Comparison of ENCODE assay signal across 9 cellular contexts in the genomic region with DNA sequence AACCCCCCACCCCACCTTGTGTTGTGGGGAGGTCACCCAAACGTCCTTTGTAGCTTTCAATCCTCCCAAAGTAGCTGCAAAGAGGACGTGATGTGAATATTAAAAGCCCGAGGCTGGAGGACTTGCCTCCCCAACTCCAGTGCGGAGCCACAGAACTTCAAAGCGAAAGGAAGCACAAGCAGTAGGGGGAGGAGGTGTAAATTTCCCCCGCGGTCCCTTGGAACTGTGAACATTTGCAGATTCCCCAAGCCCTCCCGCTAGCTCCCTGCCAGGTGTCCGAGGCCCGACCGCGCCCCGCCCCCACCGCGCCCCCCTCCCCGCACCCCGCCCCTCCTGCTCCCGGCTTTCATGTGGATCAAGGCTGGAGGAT. TPM values are rescaled to one million over a fixed set of nuclear protein-coding genes. Genes with fewer than 3 reads are reported as not detected.
A peak's percentile ranks its signal among the peaks of the same experiment; 100 is the strongest.
DNase-seq lines count a peak whose midpoint lies in the region; ATAC-seq and TF ChIP-seq lines count a peak whose summit lies in the region.
"Had no signal": no experiment of that assay in that cellular context is flagged by ENCODE, and none has a peak within 500 bp of the region (broad histone marks: within the 10 kb centered on the region; RNA-seq: fewer than 3 reads in every experiment).

No MANE protein-coding gene starts in this region.

- H3K27ac Mint-ChIP-seq in CD14-positive monocyte (peak overlapping the region in 2 of 7 donors; percentile 9 to 43), endothelial cell (ENCODE audit: unreplicated experiment) (no peak overlapping the region), neural crest cell (ENCODE audit: unreplicated experiment) (peak overlapping the region; percentile 81)

- peak overlapping the region; percentile 72 to 91 for H3K4me3 Mint-ChIP-seq in CD14-positive monocyte
- H3K4me3 Mint-ChIP-seq in endothelial cell (ENCODE audit: unreplicated experiment): peak overlapping the region; percentile 86
- peak overlapping the region; percentile 87 for H3K4me3 Mint-ChIP-seq in neural crest cell

- H3K27me3 Mint-ChIP-seq in CD14-positive monocyte (ENCODE audit: low read depth in 3 of 3) (peaks cover 13 to 23% (median 22%) of the 10 kb centered on the region in 3 donors), endothelial cell (ENCODE audit: unreplicated experiment) (peaks cover 7% of the 10 kb centered on the region), neural crest cell (ENCODE audit: low read depth) (peaks cover 7% of the 10 kb centered on the region)

- no peak for ATAC-seq in HG02571 (IDR thresholded peaks at IDR 0.05; ENCODE audit: unreplicated experiment)

- H3K4me1 Mint-ChIP-seq in CD14-positive monocyte (peaks cover 21% of the 10 kb centered on the region), endothelial cell (ENCODE audit: unreplicated experiment) (peaks cover 6% of the 10 kb centered on the region), neural crest cell (peaks cover 64% of the 10 kb centered on the region)

- H3K9me3 Mint-ChIP-seq in CD14-positive monocyte (peaks cover 0 to 2% (median 0%) of the 10 kb centered on the region in 7 donors), endothelial cell (ENCODE audit: unreplicated experiment) (no peaks in the 10 kb centered on the region), neural crest cell (no peaks in the 10 kb centered on the region)

- intact Hi-C loops in CD14-positive monocyte (cut with micrococcal nuclease): no loop called here

- no peak for DNase-seq in CD14-positive monocyte (ENCODE audit: low spot score)
- peak; percentile 79 for DNase-seq in NCI-H187 treated with DMSO at 0.1 percent for 48 hours (lab: John Stamatoyannopoulos, UW)
- DNase-seq in endothelial cell (ENCODE audit: low spot score): no peak
- DNase-seq in neural crest cell (ENCODE audit: low read depth, low spot score): peak; percentile 28
- DNase-seq in DMS79 (lab: John Stamatoyannopoulos, UW): no peak
- DNase-seq in dedifferentiated amniotic fluid mesenchymal stem cell (ENCODE audit: extremely low spot score): no peak
- DNase-seq in NOMO-1 treated with DMSO at 0.1 percent for 48 hours (lab: John Stamatoyannopoulos, UW; ENCODE audit: unreplicated experiment): no peak

- TF ChIP-seq CTCF in CD14-positive monocyte (IDR thresholded peaks at IDR 0.05) (no peak), endothelial cell (IDR thresholded peaks at IDR 0.05; ENCODE audit: unreplicated experiment) (no peak), neural crest cell (conservative IDR thresholded peaks at IDR 0.05) (no peak)

- H3K36me3 Mint-ChIP-seq in CD14-positive monocyte: no peaks in the 10 kb centered on the region
- no peaks in the 10 kb centered on the region for H3K36me3 Mint-ChIP-seq in endothelial cell (ENCODE audit: low read depth, unreplicated experiment)
- H3K36me3 Mint-ChIP-seq in neural crest cell (ENCODE audit: low read depth): no peaks in the 10 kb centered on the region

RNA-seq across cellular contexts. Expression of a gene that starts 41.5 kb away (rescaled TPM):
- not detected for polyA plus RNA-seq in CD14-positive monocyte
- total RNA-seq in endothelial cell (ENCODE audit: unreplicated experiment) (not detected), neural crest cell (not detected in 2 replicates)
- total RNA-seq: lung had no signal
- polyA plus RNA-seq: lung had no signal

Comparison
In these comparisons a context has a peak if more than half of its experiments do, and no peak if none do; other contexts are left out.
1. DNase-seq: peak in NCI-H187 treated with DMSO at 0.1 percent for 48 hours (single experiment) and neural crest cell (single experiment); none in CD14-positive monocyte (single experiment), endothelial cell (single experiment), DMS79 (single experiment), dedifferentiated amniotic fluid mesenchymal stem cell (single experiment) and NOMO-1 treated with DMSO at 0.1 percent for 48 hours (single experiment).
2. Peak in every context shown above with its lines, with median percentiles within 50 percentile points of each other: H3K4me3 Mint-ChIP-seq.